Comparison of ENCODE assay signal across 8 cellular contexts in genomic region chr16:74999683-75000480, GRCh38. TPM values are rescaled to one million over a fixed set of nuclear protein-coding genes. Genes with fewer than 3 reads are reported as not detected.
DNase-seq lines count a peak whose midpoint lies in the region; ATAC-seq and TF ChIP-seq lines count a peak whose summit lies in the region.

No MANE protein-coding gene starts in this region.

- H3K27ac ChIP-seq in mesodermal cell (ENCODE audit: low read depth, low read length, severe bottlenecking), result no peak overlapping the region

- H3K27me3 ChIP-seq in endocrine pancreas (ENCODE audit: control insufficient read depth, insufficient read depth, low read length), result no peaks in the 10 kb centered on the region

- H3K4me1 ChIP-seq in endocrine pancreas (ENCODE audit: control insufficient read depth, insufficient read depth, low read length), result no peaks in the 10 kb centered on the region
- peaks cover 35% of the 10 kb centered on the region for H3K4me1 ChIP-seq in mesodermal cell (ENCODE audit: control insufficient read depth, insufficient read depth, low read length, poor library complexity, severe bottlenecking)

- H3K4me3 ChIP-seq in AG10803 (ENCODE audit: low read length) (peak overlapping the region; percentile 71), endocrine pancreas (ENCODE audit: control insufficient read depth, insufficient read depth, low read length) (no peak overlapping the region), mesodermal cell (ENCODE audit: extremely low read depth, insufficient read depth, low read length, poor library complexity, severe bottlenecking) (peak overlapping the region; percentile 81)

- no peak for TF ChIP-seq CTCF in AG10803 (conservative IDR thresholded peaks at IDR 0.05; ENCODE audit: low read length)

- no peak for DNase-seq in AG10803 (ENCODE audit: low read depth)
- DNase-seq in NCI-H146 treated with DMSO at 0.1 percent for 48 hours (lab: John Stamatoyannopoulos, UW; ENCODE audit: unreplicated experiment), result peak; percentile 29
- peak; percentile 21 to 38 for DNase-seq in activated CD8-positive, alpha-beta memory T cell treated with anti-CD3 and anti-CD28 coated beads for 1 hour (ENCODE audit: extremely low read depth in 1 of 2, low read depth in 1 of 2)
- peak; percentile 17 to 43 for DNase-seq in stimulated activated CD8-positive, alpha-beta memory T cell treated with anti-CD3 and anti-CD28 coated beads, Interleukin-2, amount 100 ng/mL, for 48 hours (ENCODE audit: low read depth in 2 of 2)
- DNase-seq in NOMO-1 treated with DMSO at 0.1 percent for 48 hours (lab: John Stamatoyannopoulos, UW; ENCODE audit: unreplicated experiment), result no peak

- no peaks in the 10 kb centered on the region for H3K9me3 ChIP-seq in endocrine pancreas (ENCODE audit: control insufficient read depth, low read length)
- no peaks in the 10 kb centered on the region for H3K9me3 ChIP-seq in mesodermal cell (ENCODE audit: control insufficient read depth, low read length)

- no peaks in the 10 kb centered on the region for H3K36me3 ChIP-seq in endocrine pancreas (ENCODE audit: control insufficient read depth, insufficient read depth, low read length)
- no peaks in the 10 kb centered on the region for H3K36me3 ChIP-seq in mesodermal cell (ENCODE audit: control insufficient read depth, insufficient read depth, low read length)

- 1 to 2% methylated on average over 51 to 61 of the region's 66 CpGs for WGBS in mesodermal cell (ENCODE audit: insufficient coverage in 2 of 2), 2 experiments

- peak; percentile 37 for ATAC-seq in GM19463 (IDR thresholded peaks at IDR 0.05; ENCODE audit: unreplicated experiment)

- peak overlapping the region; percentile 57 for H3K9ac ChIP-seq in endocrine pancreas (ENCODE audit: control insufficient read depth, insufficient read depth, low read length)

RNA-seq across cellular contexts. Expression of gene ZNRF1, which starts 1.1 kb away (rescaled TPM):
- polyA plus RNA-seq in mesodermal cell (2013, experiment 1 of 2), result 41.7 TPM
- polyA plus RNA-seq in mesodermal cell (2013, experiment 2 of 2), result 30.4 TPM

RNA-seq across cellular contexts. Expression of gene WDR59, which starts 15.0 kb away (rescaled TPM):
- polyA plus RNA-seq in mesodermal cell (2013, experiment 1 of 2), result 51.8 TPM
- 49.5 TPM for polyA plus RNA-seq in mesodermal cell (2013, experiment 2 of 2)

Comparison
In these comparisons a context has a peak if more than half of its experiments do, and no peak if none do; other contexts are left out.
1. DNase-seq: peak in NCI-H146 treated with DMSO at 0.1 percent for 48 hours (single experiment), activated CD8-positive, alpha-beta memory T cell treated with anti-CD3 and anti-CD28 coated beads for 1 hour (2 of 2) and stimulated activated CD8-positive, alpha-beta memory T cell treated with anti-CD3 and anti-CD28 coated beads, Interleukin-2, amount 100 ng/mL, for 48 hours (2 of 2); none in AG10803 (single experiment) and NOMO-1 treated with DMSO at 0.1 percent for 48 hours (single experiment).